In the genomic region with DNA sequence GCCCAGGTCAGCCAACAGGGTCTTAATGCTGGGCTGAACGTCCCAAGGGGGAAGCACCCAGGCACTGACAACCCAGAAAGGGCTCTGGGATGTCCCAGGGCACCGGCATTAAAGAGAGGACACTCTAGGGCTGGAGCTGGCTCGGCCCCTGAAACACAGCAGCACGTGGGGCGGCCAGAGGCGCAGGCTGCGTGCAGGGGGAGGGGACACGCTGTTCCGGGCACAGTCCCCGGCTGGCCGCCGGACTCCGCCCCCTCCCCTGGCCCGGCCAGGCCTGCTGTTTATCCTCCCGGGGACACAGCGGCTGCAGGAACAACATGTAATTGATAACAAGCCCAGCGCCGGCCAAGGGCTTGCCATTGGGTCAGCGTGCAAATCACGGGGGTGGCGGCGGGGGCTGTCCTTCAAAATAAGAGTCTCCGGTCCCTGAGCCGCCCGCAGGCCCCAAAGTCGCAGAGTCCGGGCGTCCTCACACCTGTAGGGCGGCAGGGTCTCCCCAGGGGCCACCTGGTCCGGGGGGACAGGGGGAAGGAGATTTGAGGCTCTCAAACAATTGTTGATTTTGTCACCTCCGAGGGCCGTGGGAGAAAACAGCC, we compare ENCODE assay signal across 1 cellular context.
TF ChIP-seq lines count a peak whose summit lies in the region.

No MANE protein-coding gene starts in this region.

TF ChIP-seq in HepG2, 621 proteins besides CTCF, POLR2A, EP300 and RAD21 (continued from another document and continues in another):
- TF ChIP-seq, protein P1, sequence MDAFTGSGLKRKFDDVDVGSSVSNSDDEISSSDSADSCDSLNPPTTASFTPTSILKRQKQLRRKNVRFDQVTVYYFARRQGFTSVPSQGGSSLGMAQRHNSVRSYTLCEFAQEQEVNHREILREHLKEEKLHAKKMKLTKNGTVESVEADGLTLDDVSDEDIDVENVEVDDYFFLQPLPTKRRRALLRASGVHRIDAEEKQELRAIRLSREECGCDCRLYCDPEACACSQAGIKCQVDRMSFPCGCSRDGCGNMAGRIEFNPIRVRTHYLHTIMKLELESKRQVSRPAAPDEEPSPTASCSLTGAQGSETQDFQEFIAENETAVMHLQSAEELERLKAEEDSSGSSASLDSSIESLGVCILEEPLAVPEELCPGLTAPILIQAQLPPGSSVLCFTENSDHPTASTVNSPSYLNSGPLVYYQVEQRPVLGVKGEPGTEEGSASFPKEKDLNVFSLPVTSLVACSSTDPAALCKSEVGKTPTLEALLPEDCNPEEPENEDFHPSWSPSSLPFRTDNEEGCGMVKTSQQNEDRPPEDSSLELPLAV (CRISPR knock-in tag; conservative IDR thresholded peaks at IDR 0.05; ENCODE audit: low read depth) = no peak
- TF ChIP-seq CHD2 (IDR thresholded peaks at IDR 0.05; ENCODE audit: low read depth, low read length) = 0 out of 2 replicates have a peak, but pooled peaks have one; percentile 44
- TF ChIP-seq ZNF878 (CRISPR knock-in tag; IDR thresholded peaks at IDR 0.05) = peak; percentile 47; the same call in 1 of the 2 replicates
- 0 out of 2 replicates have a peak, but pooled peaks have one; percentile 26 for TF ChIP-seq ZNF773 (CRISPR knock-in tag; IDR thresholded peaks at IDR 0.05; ENCODE audit: borderline replicate concordance)
- TF ChIP-seq, protein P2, sequence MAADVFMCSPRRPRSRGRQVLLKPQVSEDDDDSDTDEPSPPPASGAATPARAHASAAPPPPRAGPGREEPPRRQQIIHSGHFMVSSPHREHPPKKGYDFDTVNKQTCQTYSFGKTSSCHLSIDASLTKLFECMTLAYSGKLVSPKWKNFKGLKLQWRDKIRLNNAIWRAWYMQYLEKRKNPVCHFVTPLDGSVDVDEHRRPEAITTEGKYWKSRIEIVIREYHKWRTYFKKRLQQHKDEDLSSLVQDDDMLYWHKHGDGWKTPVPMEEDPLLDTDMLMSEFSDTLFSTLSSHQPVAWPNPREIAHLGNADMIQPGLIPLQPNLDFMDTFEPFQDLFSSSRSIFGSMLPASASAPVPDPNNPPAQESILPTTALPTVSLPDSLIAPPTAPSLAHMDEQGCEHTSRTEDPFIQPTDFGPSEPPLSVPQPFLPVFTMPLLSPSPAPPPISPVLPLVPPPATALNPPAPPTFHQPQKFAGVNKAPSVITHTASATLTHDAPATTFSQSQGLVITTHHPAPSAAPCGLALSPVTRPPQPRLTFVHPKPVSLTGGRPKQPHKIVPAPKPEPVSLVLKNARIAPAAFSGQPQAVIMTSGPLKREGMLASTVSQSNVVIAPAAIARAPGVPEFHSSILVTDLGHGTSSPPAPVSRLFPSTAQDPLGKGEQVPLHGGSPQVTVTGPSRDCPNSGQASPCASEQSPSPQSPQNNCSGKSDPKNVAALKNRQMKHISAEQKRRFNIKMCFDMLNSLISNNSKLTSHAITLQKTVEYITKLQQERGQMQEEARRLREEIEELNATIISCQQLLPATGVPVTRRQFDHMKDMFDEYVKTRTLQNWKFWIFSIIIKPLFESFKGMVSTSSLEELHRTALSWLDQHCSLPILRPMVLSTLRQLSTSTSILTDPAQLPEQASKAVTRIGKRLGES (CRISPR knock-in tag; IDR thresholded peaks at IDR 0.05; ENCODE audit: borderline replicate concordance) = no peak
- no peak for TF ChIP-seq IKZF4 (CRISPR knock-in tag; IDR thresholded peaks at IDR 0.05; ENCODE audit: borderline replicate concordance, low read depth, not compliant biosample characterization)
- TF ChIP-seq ZNF558 (CRISPR knock-in tag; IDR thresholded peaks at IDR 0.05; ENCODE audit: borderline replicate concordance) = no peak; the same call in 1 of the 2 replicates
- 0 out of 2 replicates have a peak, but pooled peaks have one; percentile 43 for TF ChIP-seq ZFP1 (CRISPR knock-in tag; IDR thresholded peaks at IDR 0.05)
- no peak for TF ChIP-seq JUNB (CRISPR knock-in tag; IDR thresholded peaks at IDR 0.05; ENCODE audit: borderline replicate concordance)
- peak; percentile 47 for TF ChIP-seq NCOA2 (CRISPR knock-in tag; IDR thresholded peaks at IDR 0.05)
- TF ChIP-seq, protein P3, sequence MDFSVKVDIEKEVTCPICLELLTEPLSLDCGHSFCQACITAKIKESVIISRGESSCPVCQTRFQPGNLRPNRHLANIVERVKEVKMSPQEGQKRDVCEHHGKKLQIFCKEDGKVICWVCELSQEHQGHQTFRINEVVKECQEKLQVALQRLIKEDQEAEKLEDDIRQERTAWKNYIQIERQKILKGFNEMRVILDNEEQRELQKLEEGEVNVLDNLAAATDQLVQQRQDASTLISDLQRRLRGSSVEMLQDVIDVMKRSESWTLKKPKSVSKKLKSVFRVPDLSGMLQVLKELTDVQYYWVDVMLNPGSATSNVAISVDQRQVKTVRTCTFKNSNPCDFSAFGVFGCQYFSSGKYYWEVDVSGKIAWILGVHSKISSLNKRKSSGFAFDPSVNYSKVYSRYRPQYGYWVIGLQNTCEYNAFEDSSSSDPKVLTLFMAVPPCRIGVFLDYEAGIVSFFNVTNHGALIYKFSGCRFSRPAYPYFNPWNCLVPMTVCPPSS (IDR thresholded peaks at IDR 0.05) = no peak
- TF ChIP-seq KDM2A (CRISPR knock-in tag; IDR thresholded peaks at IDR 0.05; ENCODE audit: borderline replicate concordance, low read depth) = peak; percentile 82
- TF ChIP-seq, protein P4, sequence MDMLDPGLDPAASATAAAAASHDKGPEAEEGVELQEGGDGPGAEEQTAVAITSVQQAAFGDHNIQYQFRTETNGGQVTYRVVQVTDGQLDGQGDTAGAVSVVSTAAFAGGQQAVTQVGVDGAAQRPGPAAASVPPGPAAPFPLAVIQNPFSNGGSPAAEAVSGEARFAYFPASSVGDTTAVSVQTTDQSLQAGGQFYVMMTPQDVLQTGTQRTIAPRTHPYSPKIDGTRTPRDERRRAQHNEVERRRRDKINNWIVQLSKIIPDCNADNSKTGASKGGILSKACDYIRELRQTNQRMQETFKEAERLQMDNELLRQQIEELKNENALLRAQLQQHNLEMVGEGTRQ (IDR thresholded peaks at IDR 0.05; ENCODE audit: low read depth, low read length) = peak; percentile 74
- TF ChIP-seq, protein P4 (CRISPR knock-in tag; IDR thresholded peaks at IDR 0.05; ENCODE audit: borderline replicate concordance) = peak; percentile 81; the same call in 1 of the 2 replicates
- no peak; the same call in 1 of the 2 replicates for TF ChIP-seq NFIC (IDR thresholded peaks at IDR 0.05; ENCODE audit: low read length)
- no peak for TF ChIP-seq ZNF234 (CRISPR knock-in tag; conservative IDR thresholded peaks at IDR 0.05)
- no peak; the same call in 1 of the 2 replicates for TF ChIP-seq ZNF562 (CRISPR knock-in tag; IDR thresholded peaks at IDR 0.05; ENCODE audit: borderline replicate concordance)
- TF ChIP-seq, protein P5, sequence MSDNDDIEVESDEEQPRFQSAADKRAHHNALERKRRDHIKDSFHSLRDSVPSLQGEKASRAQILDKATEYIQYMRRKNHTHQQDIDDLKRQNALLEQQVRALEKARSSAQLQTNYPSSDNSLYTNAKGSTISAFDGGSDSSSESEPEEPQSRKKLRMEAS (IDR thresholded peaks at IDR 0.05) = peak; percentile 94
- peak; percentile 56; the same call in 1 of the 2 replicates for TF ChIP-seq ETV5 (CRISPR knock-in tag; IDR thresholded peaks at IDR 0.05; ENCODE audit: borderline replicate concordance)
- 0 out of 2 replicates have a peak, but pooled peaks have one; percentile 18 for TF ChIP-seq CHCHD3 (CRISPR knock-in tag; IDR thresholded peaks at IDR 0.05)
- TF ChIP-seq KAT7 (CRISPR knock-in tag; IDR thresholded peaks at IDR 0.05; ENCODE audit: borderline replicate concordance) = no peak
- peak; percentile 53; the same call in 1 of the 2 replicates for TF ChIP-seq SPEN (CRISPR knock-in tag; IDR thresholded peaks at IDR 0.05; ENCODE audit: low read depth)
- no peak for TF ChIP-seq CAMTA2 (CRISPR knock-in tag; IDR thresholded peaks at IDR 0.05; ENCODE audit: borderline replicate concordance)
- no peak for TF ChIP-seq TCF7L2 (IDR thresholded peaks at IDR 0.05; ENCODE audit: low read depth, low read length)
- TF ChIP-seq HIVEP1 (CRISPR knock-in tag; IDR thresholded peaks at IDR 0.05) = peak; percentile 79
- TF ChIP-seq ZNF382 (CRISPR knock-in tag; IDR thresholded peaks at IDR 0.05; ENCODE audit: borderline replicate concordance) = no peak
- TF ChIP-seq ZNF30 (CRISPR knock-in tag; IDR thresholded peaks at IDR 0.05) = no peak
- 0 out of 2 replicates have a peak, but pooled peaks have one; percentile 38 for TF ChIP-seq ZNF557 (CRISPR knock-in tag; IDR thresholded peaks at IDR 0.05)
- no peak for TF ChIP-seq ZNF772 (CRISPR knock-in tag; IDR thresholded peaks at IDR 0.05)
- 0 out of 2 replicates have a peak, but pooled peaks have one; percentile 19 for TF ChIP-seq NR2F6 (IDR thresholded peaks at IDR 0.05)
- TF ChIP-seq NR2F6 (CRISPR knock-in tag; IDR thresholded peaks at IDR 0.05) = peak; percentile 62; the same call in 1 of the 2 replicates
- TF ChIP-seq ZNF205 (CRISPR knock-in tag; IDR thresholded peaks at IDR 0.05) = peak; percentile 44; the same call in 1 of the 2 replicates
- TF ChIP-seq MED1 (CRISPR knock-in tag; IDR thresholded peaks at IDR 0.05) = peak; percentile 88
- 0 out of 2 replicates have a peak, but pooled peaks have one; percentile 56 for TF ChIP-seq RCOR2 (CRISPR knock-in tag; IDR thresholded peaks at IDR 0.05)
- no peak for TF ChIP-seq NR2F1 (CRISPR knock-in tag; IDR thresholded peaks at IDR 0.05)
- TF ChIP-seq, protein P6, sequence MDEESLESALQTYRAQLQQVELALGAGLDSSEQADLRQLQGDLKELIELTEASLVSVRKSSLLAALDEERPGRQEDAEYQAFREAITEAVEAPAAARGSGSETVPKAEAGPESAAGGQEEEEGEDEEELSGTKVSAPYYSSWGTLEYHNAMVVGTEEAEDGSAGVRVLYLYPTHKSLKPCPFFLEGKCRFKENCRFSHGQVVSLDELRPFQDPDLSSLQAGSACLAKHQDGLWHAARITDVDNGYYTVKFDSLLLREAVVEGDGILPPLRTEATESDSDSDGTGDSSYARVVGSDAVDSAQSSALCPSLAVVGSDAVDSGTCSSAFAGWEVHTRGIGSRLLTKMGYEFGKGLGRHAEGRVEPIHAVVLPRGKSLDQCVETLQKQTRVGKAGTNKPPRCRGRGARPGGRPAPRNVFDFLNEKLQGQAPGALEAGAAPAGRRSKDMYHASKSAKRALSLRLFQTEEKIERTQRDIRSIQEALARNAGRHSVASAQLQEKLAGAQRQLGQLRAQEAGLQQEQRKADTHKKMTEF (CRISPR knock-in tag; IDR thresholded peaks at IDR 0.05) = peak; percentile 75
- TF ChIP-seq SMARCE1 (IDR thresholded peaks at IDR 0.05; ENCODE audit: borderline replicate concordance) = no peak
- TF ChIP-seq SAP130 (CRISPR knock-in tag; IDR thresholded peaks at IDR 0.05; ENCODE audit: low read depth) = peak; percentile 92
- TF ChIP-seq, protein P7, sequence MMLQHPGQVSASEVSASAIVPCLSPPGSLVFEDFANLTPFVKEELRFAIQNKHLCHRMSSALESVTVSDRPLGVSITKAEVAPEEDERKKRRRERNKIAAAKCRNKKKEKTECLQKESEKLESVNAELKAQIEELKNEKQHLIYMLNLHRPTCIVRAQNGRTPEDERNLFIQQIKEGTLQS (CRISPR knock-in tag; IDR thresholded peaks at IDR 0.05) = no peak
- peak; percentile 17; the same call in 1 of the 2 replicates for TF ChIP-seq KMT2B (CRISPR knock-in tag; IDR thresholded peaks at IDR 0.05)
- no peak for TF ChIP-seq MAFF (IDR thresholded peaks at IDR 0.05; ENCODE audit: low read depth, low read length)
- TF ChIP-seq TSC22D2 (CRISPR knock-in tag; IDR thresholded peaks at IDR 0.05; ENCODE audit: borderline replicate concordance) = no peak
- no peak for TF ChIP-seq HDAC6 (IDR thresholded peaks at IDR 0.05; ENCODE audit: low read depth, low read length)
- no peak for TF ChIP-seq MTA3 (CRISPR knock-in tag; IDR thresholded peaks at IDR 0.05)
- peak; percentile 94 for TF ChIP-seq ARNTL (CRISPR knock-in tag; IDR thresholded peaks at IDR 0.05)
- TF ChIP-seq ZNF614 (CRISPR knock-in tag; IDR thresholded peaks at IDR 0.05; ENCODE audit: borderline replicate concordance) = peak; percentile 77; the same call in 1 of the 2 replicates
- TF ChIP-seq, protein P8, sequence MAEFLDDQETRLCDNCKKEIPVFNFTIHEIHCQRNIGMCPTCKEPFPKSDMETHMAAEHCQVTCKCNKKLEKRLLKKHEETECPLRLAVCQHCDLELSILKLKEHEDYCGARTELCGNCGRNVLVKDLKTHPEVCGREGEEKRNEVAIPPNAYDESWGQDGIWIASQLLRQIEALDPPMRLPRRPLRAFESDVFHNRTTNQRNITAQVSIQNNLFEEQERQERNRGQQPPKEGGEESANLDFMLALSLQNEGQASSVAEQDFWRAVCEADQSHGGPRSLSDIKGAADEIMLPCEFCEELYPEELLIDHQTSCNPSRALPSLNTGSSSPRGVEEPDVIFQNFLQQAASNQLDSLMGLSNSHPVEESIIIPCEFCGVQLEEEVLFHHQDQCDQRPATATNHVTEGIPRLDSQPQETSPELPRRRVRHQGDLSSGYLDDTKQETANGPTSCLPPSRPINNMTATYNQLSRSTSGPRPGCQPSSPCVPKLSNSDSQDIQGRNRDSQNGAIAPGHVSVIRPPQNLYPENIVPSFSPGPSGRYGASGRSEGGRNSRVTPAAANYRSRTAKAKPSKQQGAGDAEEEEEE (CRISPR knock-in tag; IDR thresholded peaks at IDR 0.05; ENCODE audit: borderline replicate concordance) = no peak
- TF ChIP-seq RFXAP (CRISPR knock-in tag; IDR thresholded peaks at IDR 0.05; ENCODE audit: borderline replicate concordance) = peak; percentile 62; the same call in 1 of the 2 replicates
- TF ChIP-seq ATRX (CRISPR knock-in tag; IDR thresholded peaks at IDR 0.05; ENCODE audit: borderline replicate concordance) = no peak
- no peak for TF ChIP-seq CENPX (CRISPR knock-in tag; IDR thresholded peaks at IDR 0.05)
- no peak for TF ChIP-seq KDM4B (CRISPR knock-in tag; IDR thresholded peaks at IDR 0.05)
- TF ChIP-seq, protein P9, sequence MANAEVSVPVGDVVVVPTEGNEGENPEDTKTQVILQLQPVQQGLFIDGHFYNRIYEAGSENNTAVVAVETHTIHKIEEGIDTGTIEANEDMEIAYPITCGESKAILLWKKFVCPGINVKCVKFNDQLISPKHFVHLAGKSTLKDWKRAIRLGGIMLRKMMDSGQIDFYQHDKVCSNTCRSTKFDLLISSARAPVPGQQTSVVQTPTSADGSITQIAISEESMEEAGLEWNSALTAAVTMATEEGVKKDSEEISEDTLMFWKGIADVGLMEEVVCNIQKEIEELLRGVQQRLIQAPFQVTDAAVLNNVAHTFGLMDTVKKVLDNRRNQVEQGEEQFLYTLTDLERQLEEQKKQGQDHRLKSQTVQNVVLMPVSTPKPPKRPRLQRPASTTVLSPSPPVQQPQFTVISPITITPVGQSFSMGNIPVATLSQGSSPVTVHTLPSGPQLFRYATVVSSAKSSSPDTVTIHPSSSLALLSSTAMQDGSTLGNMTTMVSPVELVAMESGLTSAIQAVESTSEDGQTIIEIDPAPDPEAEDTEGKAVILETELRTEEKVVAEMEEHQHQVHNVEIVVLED (CRISPR knock-in tag; IDR thresholded peaks at IDR 0.05; ENCODE audit: borderline replicate concordance) = peak; percentile 81
- TF ChIP-seq ZNF549 (CRISPR knock-in tag; IDR thresholded peaks at IDR 0.05) = no peak
- TF ChIP-seq ZNF160 (CRISPR knock-in tag; IDR thresholded peaks at IDR 0.05) = no peak
